Comparison of ENCODE assay signal across 2 cellular contexts in the genomic region with DNA sequence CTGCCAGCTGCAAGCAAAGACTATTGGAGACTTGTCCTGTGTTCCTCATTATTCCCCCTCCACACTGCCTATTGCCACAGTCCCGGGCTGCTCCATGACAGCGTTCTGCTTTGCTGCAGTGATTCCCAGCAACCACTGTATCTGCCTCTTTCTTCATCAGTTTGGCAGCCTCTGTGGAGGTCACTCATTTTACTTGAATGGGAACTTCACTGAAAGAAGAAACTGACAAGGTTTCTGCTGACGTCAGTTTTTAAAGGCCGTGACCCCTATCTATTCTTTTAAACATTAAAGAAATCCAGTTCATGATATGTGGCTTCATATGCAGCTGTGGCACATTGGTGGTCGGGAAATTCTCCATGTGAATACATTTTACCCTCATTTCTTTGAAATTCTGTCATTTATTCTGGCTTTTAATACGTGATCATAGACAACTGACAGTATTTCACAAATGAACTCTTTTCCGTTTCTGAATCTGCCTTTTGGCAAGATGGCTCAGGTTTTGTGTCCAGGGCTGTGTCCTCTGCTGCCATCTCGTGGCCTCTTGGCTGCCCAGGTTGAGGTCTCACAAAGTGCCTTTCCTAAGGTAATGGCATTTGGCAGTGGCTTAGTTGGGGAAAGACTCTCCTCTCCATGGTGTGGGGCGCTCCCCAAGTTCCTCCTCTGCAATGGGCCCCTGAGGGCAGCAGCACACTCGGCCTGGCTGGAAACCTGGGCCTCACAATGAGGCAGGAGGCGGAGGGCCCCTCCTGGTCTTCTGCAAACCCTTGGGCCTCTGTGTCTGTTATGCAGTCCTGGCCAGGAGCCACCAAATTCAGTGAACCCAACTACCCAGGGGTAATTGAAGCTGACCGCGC.
TF ChIP-seq lines count a peak whose summit lies in the region.

No MANE protein-coding gene starts in this region.

TF ChIP-seq in GM23338, 12 proteins besides CTCF, POLR2A, EP300 and RAD21 (continued from another document and continues in another):
- TF ChIP-seq REST (IDR thresholded peaks at IDR 0.05; ENCODE audit: unreplicated experiment) = no peak
- TF ChIP-seq ZNF462 (CRISPR knock-in tag; IDR thresholded peaks at IDR 0.05) = no peak
- no peak for TF ChIP-seq EZH2 (IDR thresholded peaks at IDR 0.05; ENCODE audit: low read depth, unreplicated experiment)
- TF ChIP-seq ZNF331 (CRISPR knock-in tag; IDR thresholded peaks at IDR 0.05; ENCODE audit: low read depth) = no peak
- TF ChIP-seq STAT1 (IDR thresholded peaks at IDR 0.05; ENCODE audit: unreplicated experiment) = no peak
- no peak for TF ChIP-seq CREB1 (CRISPR knock-in tag; IDR thresholded peaks at IDR 0.05; ENCODE audit: low read depth)
- TF ChIP-seq, protein P1, sequence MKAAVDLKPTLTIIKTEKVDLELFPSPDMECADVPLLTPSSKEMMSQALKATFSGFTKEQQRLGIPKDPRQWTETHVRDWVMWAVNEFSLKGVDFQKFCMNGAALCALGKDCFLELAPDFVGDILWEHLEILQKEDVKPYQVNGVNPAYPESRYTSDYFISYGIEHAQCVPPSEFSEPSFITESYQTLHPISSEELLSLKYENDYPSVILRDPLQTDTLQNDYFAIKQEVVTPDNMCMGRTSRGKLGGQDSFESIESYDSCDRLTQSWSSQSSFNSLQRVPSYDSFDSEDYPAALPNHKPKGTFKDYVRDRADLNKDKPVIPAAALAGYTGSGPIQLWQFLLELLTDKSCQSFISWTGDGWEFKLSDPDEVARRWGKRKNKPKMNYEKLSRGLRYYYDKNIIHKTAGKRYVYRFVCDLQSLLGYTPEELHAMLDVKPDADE (IDR thresholded peaks at IDR 0.05) = no peak

TF ChIP-seq in liver, 16 proteins besides CTCF, POLR2A, EP300 and RAD21 (continued from another document):
- TF ChIP-seq TAF1 (conservative IDR thresholded peaks at IDR 0.05) = no peak
- TF ChIP-seq REST (IDR thresholded peaks at IDR 0.05) = peak; percentile 24
- peak; percentile 62 for TF ChIP-seq SP1 (IDR thresholded peaks at IDR 0.05)
- no peak for TF ChIP-seq FOXA1 (IDR thresholded peaks at IDR 0.05)
- TF ChIP-seq ZBTB33 (IDR thresholded peaks at IDR 0.05) = no peak
- TF ChIP-seq HNF4A (conservative IDR thresholded peaks at IDR 0.05) = peak; percentile 24 to 48
- TF ChIP-seq, protein P2, sequence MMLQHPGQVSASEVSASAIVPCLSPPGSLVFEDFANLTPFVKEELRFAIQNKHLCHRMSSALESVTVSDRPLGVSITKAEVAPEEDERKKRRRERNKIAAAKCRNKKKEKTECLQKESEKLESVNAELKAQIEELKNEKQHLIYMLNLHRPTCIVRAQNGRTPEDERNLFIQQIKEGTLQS (IDR thresholded peaks at IDR 0.05) = no peak
- TF ChIP-seq JUND (IDR thresholded peaks at IDR 0.05) = peak; percentile 7 to 41
- TF ChIP-seq HNF4G (IDR thresholded peaks at IDR 0.05) = no peak
- TF ChIP-seq GABPA (IDR thresholded peaks at IDR 0.05 in 1 of 2, conservative IDR thresholded peaks at IDR 0.05 in 1 of 2) = no peak
- TF ChIP-seq NR2F2 (IDR thresholded peaks at IDR 0.05) = peak; percentile 79
- no peak for TF ChIP-seq EGR1 (IDR thresholded peaks at IDR 0.05; ENCODE audit: low read depth in 2 of 2)
